In the genomic region with DNA sequence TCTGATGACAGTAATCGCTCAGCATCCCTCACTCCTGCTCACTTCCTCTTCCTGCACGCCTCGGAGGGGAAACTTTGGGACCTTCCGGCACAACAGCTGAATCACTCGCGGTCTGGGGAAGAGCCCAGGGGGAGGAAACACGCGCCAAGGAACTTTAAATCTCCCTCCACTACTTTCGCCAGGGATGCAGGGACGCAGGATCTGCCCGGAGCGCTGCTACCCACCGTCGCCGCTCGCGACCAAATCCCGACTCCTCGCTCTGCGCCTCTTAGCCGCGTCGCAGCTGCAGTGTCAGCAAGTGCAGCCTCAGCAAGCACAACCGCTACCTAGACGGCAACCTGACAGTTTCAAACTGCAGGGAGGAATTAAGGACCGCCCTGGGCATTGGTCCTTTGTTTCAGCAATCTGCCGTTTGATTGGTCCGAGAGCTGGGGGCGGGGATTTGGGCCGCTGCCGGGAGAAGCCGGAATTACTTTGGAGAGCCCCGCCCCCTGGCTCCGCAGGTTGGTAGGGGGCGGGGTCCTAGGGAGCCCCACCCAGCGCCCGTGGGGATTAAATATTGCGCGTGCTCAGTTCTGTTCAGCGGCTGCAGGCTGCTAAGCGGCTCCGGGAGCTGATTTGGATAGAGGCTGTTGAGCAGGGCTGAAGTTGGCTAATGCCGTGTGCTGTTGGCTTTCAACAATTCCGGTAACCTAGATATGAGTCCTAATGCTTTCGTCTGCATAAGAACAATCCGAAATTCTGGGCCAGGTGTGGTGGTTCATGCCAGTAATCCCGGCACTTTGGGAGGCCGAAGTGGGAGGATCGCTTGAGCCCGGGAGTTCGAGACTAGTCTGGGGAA, we compare ENCODE assay signal across 8 cellular contexts. TPM values are rescaled to one million over a fixed set of nuclear protein-coding genes. Genes with fewer than 3 reads are reported as not detected.
DNase-seq lines count a peak whose midpoint lies in the region; ATAC-seq and TF ChIP-seq lines count a peak whose summit lies in the region.

A gene with protein sequence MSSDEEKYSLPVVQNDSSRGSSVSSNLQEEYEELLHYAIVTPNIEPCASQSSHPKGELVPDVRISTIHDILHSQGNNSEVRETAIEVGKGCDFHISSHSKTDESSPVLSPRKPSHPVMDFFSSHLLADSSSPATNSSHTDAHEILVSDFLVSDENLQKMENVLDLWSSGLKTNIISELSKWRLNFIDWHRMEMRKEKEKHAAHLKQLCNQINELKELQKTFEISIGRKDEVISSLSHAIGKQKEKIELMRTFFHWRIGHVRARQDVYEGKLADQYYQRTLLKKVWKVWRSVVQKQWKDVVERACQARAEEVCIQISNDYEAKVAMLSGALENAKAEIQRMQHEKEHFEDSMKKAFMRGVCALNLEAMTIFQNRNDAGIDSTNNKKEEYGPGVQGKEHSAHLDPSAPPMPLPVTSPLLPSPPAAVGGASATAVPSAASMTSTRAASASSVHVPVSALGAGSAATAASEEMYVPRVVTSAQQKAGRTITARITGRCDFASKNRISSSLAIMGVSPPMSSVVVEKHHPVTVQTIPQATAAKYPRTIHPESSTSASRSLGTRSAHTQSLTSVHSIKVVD (minus strand): TSS at position 356 of the 841 bp plus-strand sequence. CDS start 4,500 bp downstream, outside the sequence.

- intact Hi-C loops in T-helper 2 cell treated with Interferon-gamma antibody and Interleukin-4, amounts not matched to agents 100 ng/mL and 5 ng/mL, for 36 hours (cut with micrococcal nuclease), result loop anchor here (1.0 to 10.0 kb wide), 10 partner anchors 35 to 1032 kb away; a partner anchor contains a TSS
- intact Hi-C loops in left ventricle myocardium superior (cut with micrococcal nuclease) (no loop called here), prostate gland (cut with DNase I) (no loop called here)

- WGBS in prostate gland, result 12% methylated on average over 51 of the region's 51 CpGs
- WGBS in urinary bladder, result 11% methylated on average over 51 of the region's 51 CpGs

- TF ChIP-seq CTCF in prostate gland (IDR thresholded peaks at IDR 0.05), result no peak

- H3K36me3 ChIP-seq in prostate gland, result no peaks in the 10 kb centered on the region
- peaks cover 2% of the 10 kb centered on the region for H3K36me3 ChIP-seq in urinary bladder (ENCODE audit: insufficient read depth)

- ATAC-seq in GM18499 (IDR thresholded peaks at IDR 0.05; ENCODE audit: insufficient read depth, unreplicated experiment) (peak; percentile 86), HG02943 (IDR thresholded peaks at IDR 0.05; ENCODE audit: low read depth, unreplicated experiment) (peak; percentile 92), left ventricle myocardium superior (peak; percentile 100)

- H3K4me1 ChIP-seq in prostate gland (replicated peaks) (peaks cover 2% of the 10 kb centered on the region), urinary bladder (ENCODE audit: insufficient read depth) (no peaks in the 10 kb centered on the region)

- H3K27ac ChIP-seq in prostate gland, result peak within 1 kb of the TSS; percentile 63 to 73
- peak within 1 kb of the TSS; percentile 85 for H3K27ac ChIP-seq in urinary bladder (ENCODE audit: low read depth)

- peak; percentile 43 for TF ChIP-seq POLR2A in prostate gland (IDR thresholded peaks at IDR 0.05)

- H3K4me3 ChIP-seq in prostate gland, result peak within 1 kb of the TSS; percentile 57 to 63
- H3K4me3 ChIP-seq in urinary bladder (ENCODE audit: low read depth, low read length), result peak within 1 kb of the TSS; percentile 63

- H3K9me3 ChIP-seq in prostate gland, result no peaks in the 10 kb centered on the region

- DNase-seq in NCI-H187 treated with DMSO at 0.1 percent for 48 hours (lab: John Stamatoyannopoulos, UW), result peak; percentile 95
- peak; percentile 43 to 96 (median 92) for DNase-seq in anterior cingulate cortex (lab: John Stamatoyannopoulos, UW)
- peak; percentile 97 for DNase-seq in left ventricle myocardium superior
- DNase-seq in prostate gland (ENCODE audit: low spot score), result peak; percentile 95

- no peaks in the 10 kb centered on the region for H3K27me3 ChIP-seq in prostate gland (replicated peaks; ENCODE audit: insufficient read depth)

RNA-seq across cellular contexts. Expression of the gene that starts here (rescaled TPM):
- 18.8 and 19.5 TPM in 2 replicates for total RNA-seq in T-helper 2 cell treated with Interferon-gamma antibody and Interleukin-4, amounts not matched to agents 100 ng/mL and 5 ng/mL, for 36 hours
- 2.1 TPM for total RNA-seq in left ventricle myocardium superior
- total RNA-seq in prostate gland, result 10 to 100 TPM; 12.1 to 18.4 TPM
- 26.5 TPM for total RNA-seq in urinary bladder
- polyA plus RNA-seq in urinary bladder, result 9.2 TPM

Comparison
In these comparisons a context has a peak if more than half of its experiments do, and no peak if none do; other contexts are left out.
1. Peak in every context shown above with its lines: DNase-seq, ATAC-seq, H3K4me3 ChIP-seq and H3K27ac ChIP-seq.